ENCODE assay signal across 28 cellular contexts in the genomic region with DNA sequence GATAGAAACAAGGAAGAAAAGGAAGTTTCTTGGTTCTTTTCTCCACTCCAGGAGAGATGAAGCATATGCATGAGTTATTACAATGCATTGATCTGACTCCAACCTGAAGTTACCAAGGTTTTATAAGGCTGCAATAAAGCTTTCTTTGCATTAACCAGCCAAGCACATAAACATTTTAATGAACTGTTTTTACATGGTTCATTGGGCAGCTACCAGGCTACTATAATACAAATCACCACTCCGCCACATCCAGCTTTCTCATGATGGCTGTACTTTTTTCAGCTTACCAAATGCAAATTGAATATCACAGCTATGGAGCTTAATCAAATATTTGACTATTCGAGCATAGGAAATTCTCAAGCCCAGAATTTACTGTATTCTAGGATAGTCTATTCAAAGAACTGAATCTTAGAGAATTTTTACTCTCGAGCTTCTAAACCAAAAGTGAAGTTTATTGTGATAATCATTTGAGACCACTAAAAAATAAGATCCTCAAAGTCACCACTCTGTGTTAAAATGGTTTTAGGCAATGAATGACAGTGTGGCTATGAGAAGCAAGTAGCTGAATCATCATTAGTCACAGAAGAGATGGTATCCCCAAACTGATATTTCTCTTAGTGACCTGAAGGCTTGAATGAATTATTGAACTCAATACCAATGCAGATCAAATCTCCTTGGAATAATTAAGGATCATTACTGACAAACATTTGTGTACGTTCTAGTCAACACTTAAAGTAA. TPM values are rescaled to one million over a fixed set of nuclear protein-coding genes. Genes with fewer than 3 reads are reported as not detected.
DNase-seq lines count a peak whose midpoint lies in the region; TF ChIP-seq lines count a peak whose summit lies in the region.
"Had no signal": no experiment of that assay in that cellular context is flagged by ENCODE, and none has a peak within 500 bp of the region (broad histone marks: within the 10 kb centered on the region; RNA-seq: fewer than 3 reads in every experiment).

No MANE protein-coding gene starts in this region.

- H3K27me3 ChIP-seq in thyroid gland, result no peaks in the 10 kb centered on the region
- H3K27me3 ChIP-seq: MG63, neutrophil, testis had no signal

- no peak for TF ChIP-seq POLR2A in thyroid gland (IDR thresholded peaks at IDR 0.05)

- intact Hi-C loops in thyroid gland (cut with DNase I), result no loop called here

- H3K9me3 ChIP-seq in thyroid gland, result no peaks in the 10 kb centered on the region
- H3K9me3 ChIP-seq: gastroesophageal sphincter, MG63, neutrophil, testis had no signal

- DNase-seq in EL, result peak; percentile 13
- DNase-seq in HT1080 (ENCODE audit: low read depth), result peak; percentile 17
- peak; percentile 29 for DNase-seq in RPMI7951 (ENCODE audit: low read depth)
- peak; percentile 37 for DNase-seq in fibroblast of mammary gland (ENCODE audit: low read depth)
- DNase-seq in SKM-1 (lab: John Stamatoyannopoulos, UW; ENCODE audit: unreplicated experiment), result no peak
- no peak for DNase-seq in NCI-H1048 (lab: John Stamatoyannopoulos, UW)
- no peak for DNase-seq in thyroid gland
- DNase-seq in stimulated activated CD4-positive, alpha-beta T cell treated with anti-CD3 and anti-CD28 coated beads, Interleukin-15, amount 100 ng/mL, for 24 hours, result no peak
- DNase-seq: activated CD4-positive, alpha-beta memory T cell treated with anti-CD3 and anti-CD28 coated beads, Interleukin-2, amount 10 ng/mL, durations not matched to agents 7 days and 5 days; activated CD4-positive, CD25-positive, alpha-beta regulatory T cell; activated gamma-delta T cell; activated T-cell treated with anti-CD3 and anti-CD28 coated beads for 4 hours; CD4-positive, alpha-beta memory T cell; DMS153; effector CD8-positive, alpha-beta T cell; GF-D8; mesenchymal stem cell; MG63; NCI-H146; NCI-H2171 treated with DMSO at 0.1 percent for 48 hours; NCI-H82; small intestine; stimulated activated CD4-positive, alpha-beta T cell treated with anti-CD3 and anti-CD28 coated beads, Interleukin-2, amount 100 ng/mL, for 48 hours; stimulated activated naive CD4-positive, alpha-beta T cell; testis had no signal

- no peaks in the 10 kb centered on the region for H3K36me3 ChIP-seq in thyroid gland
- H3K36me3 ChIP-seq: gastroesophageal sphincter, MG63, neutrophil had no signal

- TF ChIP-seq CTCF in fibroblast of mammary gland (conservative IDR thresholded peaks at IDR 0.05; ENCODE audit: control insufficient read depth, insufficient read depth, low read depth, low read length) (no peak), thyroid gland (IDR thresholded peaks at IDR 0.05) (no peak)

- no peak overlapping the region for H3K27ac ChIP-seq in thyroid gland
- H3K27ac ChIP-seq: gastroesophageal sphincter, HL-60, neutrophil, testis had no signal

- no peak overlapping the region for H3K4me3 ChIP-seq in fibroblast of mammary gland (ENCODE audit: control insufficient read depth, low read depth, low read length)
- H3K4me3 ChIP-seq in thyroid gland (replicated peaks in 1 of 3), result no peak overlapping the region
- H3K4me3 ChIP-seq: gastroesophageal sphincter, MG63, testis had no signal

- WGBS in thyroid gland, 2 donors, result 88 to 90% methylated on average over 4 of the region's 4 CpGs

- no peaks in the 10 kb centered on the region for H3K4me1 ChIP-seq in thyroid gland
- H3K4me1 ChIP-seq: gastroesophageal sphincter, testis had no signal

RNA-seq across cellular contexts. Expression of gene ZNF281, which starts 58.6 kb away (rescaled TPM):
- total RNA-seq in HT1080 (2014; rRNA removed; shearing (Covaris generic)), result 13.1 and 17.7 TPM in 2 replicates
- polyA plus RNA-seq in HT1080 (2015; cell fraction: cytosol; rRNA removed), result 11.4 and 14.5 TPM in 2 replicates
- polyA plus RNA-seq in HT1080 (2015; cell fraction: nucleus; rRNA removed), result 28.7 and 29.6 TPM in 2 replicates
- total RNA-seq in RPMI7951 (2014; rRNA removed; shearing (Covaris generic)), result 11.0 and 15.7 TPM in 2 replicates
- total RNA-seq in thyroid gland, result 10 to 100 TPM in 3 of 4 donors, 1 to 10 TPM in 1; 9.8 to 16.9 (median 12.5) TPM

Comparison
In these comparisons a context has a peak if more than half of its experiments do, and no peak if none do; other contexts are left out.
1. DNase-seq: peak in EL (single experiment), HT1080 (single experiment), RPMI7951 (single experiment) and fibroblast of mammary gland (single experiment); none in SKM-1 (single experiment), NCI-H1048 (single experiment), thyroid gland (0 of 2) and stimulated activated CD4-positive, alpha-beta T cell treated with anti-CD3 and anti-CD28 coated beads, Interleukin-15, amount 100 ng/mL, for 24 hours (single experiment).